Comparison of ENCODE assay signal across 1 cellular context in the genomic region with DNA sequence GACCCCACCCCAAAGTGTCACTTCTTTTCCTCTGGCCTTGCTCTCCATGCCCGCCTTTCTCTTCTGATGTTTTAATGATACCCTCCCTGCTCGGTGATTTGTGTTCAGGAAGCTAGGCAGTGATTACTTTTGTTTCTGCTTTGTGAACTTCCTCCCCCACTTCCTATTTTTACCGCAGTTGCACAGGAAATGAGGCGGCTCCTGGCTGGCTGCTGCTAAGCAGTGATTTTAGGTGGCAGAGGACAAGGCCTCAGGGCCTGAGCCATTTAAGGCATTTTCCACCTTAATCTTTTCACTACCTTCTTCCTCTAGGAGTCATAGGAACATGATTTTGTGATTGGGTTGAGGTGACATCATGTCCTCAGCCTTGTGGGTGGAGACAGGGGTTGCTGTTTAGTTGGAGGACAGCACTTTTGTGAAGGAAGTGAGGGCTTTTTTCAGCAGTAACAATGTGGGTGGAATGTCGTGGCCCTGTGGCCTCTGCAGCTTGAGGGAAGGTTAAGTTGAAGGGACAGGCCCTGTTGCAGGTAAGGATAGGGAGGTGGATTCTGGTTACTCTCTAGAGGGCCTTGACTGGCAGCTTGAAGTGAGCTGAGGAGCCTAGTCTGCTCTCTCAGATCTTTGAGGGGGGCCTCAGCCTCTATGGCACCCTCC.
A peak's percentile ranks its signal among the peaks of the same experiment; 100 is the strongest.
TF ChIP-seq lines count a peak whose summit lies in the region.

No MANE protein-coding gene starts in this region.

TF ChIP-seq in HEK293, 187 proteins besides CTCF, POLR2A, EP300 and RAD21 (continued from another document and continues in another):
- TF ChIP-seq REST (tag by site-specific recombination; IDR thresholded peaks at IDR 0.05) (peak; percentile 53; the same call in 1 of the 2 replicates), OSR2 (tag by site-specific recombination; IDR thresholded peaks at IDR 0.05) (peak; percentile 100), KLF16 (tag by site-specific recombination; IDR thresholded peaks at IDR 0.05) (peak; percentile 65; the same call in 1 of the 2 replicates), PRDM1 (tag by site-specific recombination; IDR thresholded peaks at IDR 0.05) (peak; percentile 72; the same call in 1 of the 2 replicates), ZNF404 (tag by site-specific recombination; IDR thresholded peaks at IDR 0.05) (no peak), ZNF747 (tag by site-specific recombination; IDR thresholded peaks at IDR 0.05) (no peak), SALL2 (tag by site-specific recombination; IDR thresholded peaks at IDR 0.05; ENCODE audit: borderline replicate concordance) (no peak), ZNF621 (tag by site-specific recombination; IDR thresholded peaks at IDR 0.05) (no peak), ZNF26 (tag by site-specific recombination; IDR thresholded peaks at IDR 0.05) (no peak), OVOL3 (tag by site-specific recombination; IDR thresholded peaks at IDR 0.05) (0 out of 2 replicates have a peak, but pooled peaks have one; percentile 12), MZF1 (tag by site-specific recombination; IDR thresholded peaks at IDR 0.05; ENCODE audit: borderline replicate concordance) (no peak), ZNF354C (tag by site-specific recombination; IDR thresholded peaks at IDR 0.05; ENCODE audit: borderline replicate concordance, low read depth) (no peak), SCRT1 (tag by site-specific recombination; IDR thresholded peaks at IDR 0.05; ENCODE audit: borderline replicate concordance) (no peak), ZBTB20 (tag by site-specific recombination; IDR thresholded peaks at IDR 0.05) (peak; percentile 19; the same call in 1 of the 2 replicates), PRDM2 (tag by site-specific recombination; IDR thresholded peaks at IDR 0.05; ENCODE audit: borderline replicate concordance) (no peak), ZNF600 (tag by site-specific recombination; IDR thresholded peaks at IDR 0.05) (peak; percentile 90), ZNF426 (tag by site-specific recombination; IDR thresholded peaks at IDR 0.05) (no peak), ZNF704 (tag by site-specific recombination; IDR thresholded peaks at IDR 0.05) (no peak), ZNF610 (tag by site-specific recombination; IDR thresholded peaks at IDR 0.05; ENCODE audit: borderline replicate concordance) (no peak), ZFP3 (tag by site-specific recombination; IDR thresholded peaks at IDR 0.05; ENCODE audit: low read depth) (no peak), HIC1 (tag by site-specific recombination; IDR thresholded peaks at IDR 0.05) (peak; percentile 91), YY2 (tag by site-specific recombination; IDR thresholded peaks at IDR 0.05) (no peak), ZNF791 (tag by site-specific recombination; IDR thresholded peaks at IDR 0.05) (no peak), ZNF311 (tag by site-specific recombination; IDR thresholded peaks at IDR 0.05; ENCODE audit: borderline replicate concordance) (no peak), ZNF266 (tag by site-specific recombination; IDR thresholded peaks at IDR 0.05; ENCODE audit: low read depth) (no peak), TCF7L2 (IDR thresholded peaks at IDR 0.05; ENCODE audit: borderline replicate concordance, low read depth, low read length) (peak; percentile 74; the same call in 1 of the 2 replicates), ZNF48 (tag by site-specific recombination; IDR thresholded peaks at IDR 0.05) (no peak), MYNN (tag by site-specific recombination; IDR thresholded peaks at IDR 0.05; ENCODE audit: borderline replicate concordance) (no peak), ZNF843 (tag by site-specific recombination; IDR thresholded peaks at IDR 0.05) (peak; percentile 65; the same call in 1 of the 2 replicates)
- TF ChIP-seq, protein P1, sequence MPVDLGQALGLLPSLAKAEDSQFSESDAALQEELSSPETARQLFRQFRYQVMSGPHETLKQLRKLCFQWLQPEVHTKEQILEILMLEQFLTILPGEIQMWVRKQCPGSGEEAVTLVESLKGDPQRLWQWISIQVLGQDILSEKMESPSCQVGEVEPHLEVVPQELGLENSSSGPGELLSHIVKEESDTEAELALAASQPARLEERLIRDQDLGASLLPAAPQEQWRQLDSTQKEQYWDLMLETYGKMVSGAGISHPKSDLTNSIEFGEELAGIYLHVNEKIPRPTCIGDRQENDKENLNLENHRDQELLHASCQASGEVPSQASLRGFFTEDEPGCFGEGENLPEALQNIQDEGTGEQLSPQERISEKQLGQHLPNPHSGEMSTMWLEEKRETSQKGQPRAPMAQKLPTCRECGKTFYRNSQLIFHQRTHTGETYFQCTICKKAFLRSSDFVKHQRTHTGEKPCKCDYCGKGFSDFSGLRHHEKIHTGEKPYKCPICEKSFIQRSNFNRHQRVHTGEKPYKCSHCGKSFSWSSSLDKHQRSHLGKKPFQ (tag by site-specific recombination; IDR thresholded peaks at IDR 0.05): 0 out of 2 replicates have a peak, but pooled peaks have one; percentile 16
- TF ChIP-seq, protein P2, sequence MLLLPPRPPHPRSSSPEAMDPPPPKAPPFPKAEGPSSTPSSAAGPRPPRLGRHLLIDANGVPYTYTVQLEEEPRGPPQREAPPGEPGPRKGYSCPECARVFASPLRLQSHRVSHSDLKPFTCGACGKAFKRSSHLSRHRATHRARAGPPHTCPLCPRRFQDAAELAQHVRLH (tag by site-specific recombination; IDR thresholded peaks at IDR 0.05): peak; percentile 90
- TF ChIP-seq, protein P3, sequence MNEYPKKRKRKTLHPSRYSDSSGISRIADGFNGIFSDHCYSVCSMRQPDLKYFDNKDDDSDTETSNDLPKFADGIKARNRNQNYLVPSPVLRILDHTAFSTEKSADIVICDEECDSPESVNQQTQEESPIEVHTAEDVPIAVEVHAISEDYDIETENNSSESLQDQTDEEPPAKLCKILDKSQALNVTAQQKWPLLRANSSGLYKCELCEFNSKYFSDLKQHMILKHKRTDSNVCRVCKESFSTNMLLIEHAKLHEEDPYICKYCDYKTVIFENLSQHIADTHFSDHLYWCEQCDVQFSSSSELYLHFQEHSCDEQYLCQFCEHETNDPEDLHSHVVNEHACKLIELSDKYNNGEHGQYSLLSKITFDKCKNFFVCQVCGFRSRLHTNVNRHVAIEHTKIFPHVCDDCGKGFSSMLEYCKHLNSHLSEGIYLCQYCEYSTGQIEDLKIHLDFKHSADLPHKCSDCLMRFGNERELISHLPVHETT (tag by site-specific recombination; IDR thresholded peaks at IDR 0.05): peak; percentile 59; the same call in 1 of the 2 replicates
